ENCODE assay signal across 16 cellular contexts in genomic region chr10:13915710-13916109, GRCh38.
DNase-seq lines count a peak whose midpoint lies in the region; ATAC-seq lines count a peak whose summit lies in the region.
"Had no signal": no experiment of that assay in that cellular context is flagged by ENCODE, and none has a peak within 500 bp of the region (broad histone marks: within the 10 kb centered on the region; RNA-seq: fewer than 3 reads in every experiment).

No MANE protein-coding gene starts in this region.

- DNase-seq in LHCN-M2 (ENCODE audit: low read depth): peak; percentile 66
- peak in 58 of 61 donors; percentile 9 to 90 (median 74) for DNase-seq in caudate nucleus (lab: John Stamatoyannopoulos, UW)
- peak; percentile 87 for DNase-seq in islet precursor cell
- peak; percentile 14 for DNase-seq in retina
- no peak for DNase-seq in NCI-H1105 (lab: John Stamatoyannopoulos, UW)
- no peak for DNase-seq in NCI-H2029 (lab: John Stamatoyannopoulos, UW)
- no peak for DNase-seq in stimulated activated CD4-positive, alpha-beta T cell treated with anti-CD3 and anti-CD28 coated beads, Interleukin-2, amount 100 ng/mL, for 48 hours
- DNase-seq: activated CD4-positive, alpha-beta T cell treated with anti-CD3 and anti-CD28 coated beads, Interleukin-2, amount 10 ng/mL, durations not matched to agents 7 days and 5 days; activated naive CD4-positive, alpha-beta T cell treated with anti-CD3 and anti-CD28 coated beads for 36 hours; heart left ventricle; NCI-H2107; NCI-H526 treated with DMSO at 0.1 percent for 48 hours had no signal

- H3K27ac ChIP-seq in caudate nucleus (ENCODE audit: low read depth, low read length): peak overlapping the region; percentile 81
- H3K27ac ChIP-seq: esophagus muscularis mucosa, heart left ventricle, skin epidermis, thoracic aorta had no signal

- no peak for ATAC-seq in HG03442 (IDR thresholded peaks at IDR 0.05; ENCODE audit: unreplicated experiment)

Comparison
In these comparisons a context has a peak if more than half of its experiments do, and no peak if none do; other contexts are left out.
1. DNase-seq: peak in LHCN-M2 (single experiment), caudate nucleus (58 of 61), islet precursor cell (single experiment) and retina (single experiment); none in NCI-H1105 (single experiment), NCI-H2029 (single experiment) and stimulated activated CD4-positive, alpha-beta T cell treated with anti-CD3 and anti-CD28 coated beads, Interleukin-2, amount 100 ng/mL, for 48 hours (0 of 2).